ENCODE assay signal across 17 cellular contexts in the genomic region with DNA sequence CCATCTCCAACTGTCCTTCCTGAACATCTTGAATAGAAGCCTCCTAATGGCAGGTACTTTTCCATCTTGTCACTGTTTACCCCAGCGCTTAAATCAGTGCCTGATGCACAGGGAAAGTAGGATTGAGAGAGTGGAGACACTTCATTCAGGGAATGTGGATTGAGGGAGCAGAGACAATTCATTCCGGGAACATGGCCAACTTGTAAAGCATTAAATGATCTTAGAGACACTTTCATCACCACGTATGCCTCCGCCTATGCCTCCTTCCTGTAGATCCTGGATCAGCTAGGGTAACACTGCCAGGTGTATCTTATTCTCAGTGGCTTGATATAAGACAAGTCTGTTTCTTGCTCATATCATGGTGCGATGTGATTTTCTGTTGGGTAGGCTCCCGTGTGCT.
"Had no signal": no experiment of that assay in that cellular context is flagged by ENCODE, and none has a peak within 500 bp of the region (broad histone marks: within the 10 kb centered on the region; RNA-seq: fewer than 3 reads in every experiment).

No MANE protein-coding gene starts in this region.

- ATAC-seq: activated naive CD4-positive, alpha-beta T cell treated with anti-CD3 and anti-CD28 coated beads, Interleukin-2, amount 50 U/mL, for 72 hours; activated T-cell treated with anti-CD3 and anti-CD28 coated beads, Interleukin-2, amount 50 U/mL, for 4 hours; left lobe of liver; natural killer cell treated with Interleukin-12 subunit alpha and Interleukin-12 subunit beta and Interleukin-15 and Interleukin-18, amount 100 ng/mL, for 72 hours had no signal

- H3K36me3 ChIP-seq: brain microvascular endothelial cell, sigmoid colon had no signal

- DNase-seq: activated CD4-positive, alpha-beta T cell treated with anti-CD3 and anti-CD28 coated beads for 1 hour; activated CD4-positive, alpha-beta T cell treated with anti-CD3 and anti-CD28 coated beads, Interleukin-2, amount 50 U/mL, for 48 hours; activated effector memory CD4-positive, alpha-beta T cell treated with anti-CD3 and anti-CD28 coated beads, Interleukin-2, amount 50 U/mL, for 16 hours; activated T-cell treated with anti-CD3 and anti-CD28 coated beads, Interleukin-2, amount 50 U/mL, for 4 hours; amniotic stem cell; brain microvascular endothelial cell; dermis blood vessel endothelial cell; erythroblast; glutamatergic neuron; occipital lobe; sigmoid colon; stimulated activated CD4-positive, alpha-beta T cell treated with anti-CD3 and anti-CD28 coated beads, Interleukin-12 subunit alpha, Interleukin-12 subunit beta, amount 100 ng/mL, for 4 hours; stimulated activated naive CD4-positive, alpha-beta T cell treated with Interleukin-2 at 50 U/mL for 16 hours; T1000 had no signal

- H3K4me1 ChIP-seq: sigmoid colon had no signal

- H3K9me3 ChIP-seq: sigmoid colon had no signal

- H3K4me3 ChIP-seq: sigmoid colon had no signal
